ENCODE assay signal across 1 cellular context in the genomic region with DNA sequence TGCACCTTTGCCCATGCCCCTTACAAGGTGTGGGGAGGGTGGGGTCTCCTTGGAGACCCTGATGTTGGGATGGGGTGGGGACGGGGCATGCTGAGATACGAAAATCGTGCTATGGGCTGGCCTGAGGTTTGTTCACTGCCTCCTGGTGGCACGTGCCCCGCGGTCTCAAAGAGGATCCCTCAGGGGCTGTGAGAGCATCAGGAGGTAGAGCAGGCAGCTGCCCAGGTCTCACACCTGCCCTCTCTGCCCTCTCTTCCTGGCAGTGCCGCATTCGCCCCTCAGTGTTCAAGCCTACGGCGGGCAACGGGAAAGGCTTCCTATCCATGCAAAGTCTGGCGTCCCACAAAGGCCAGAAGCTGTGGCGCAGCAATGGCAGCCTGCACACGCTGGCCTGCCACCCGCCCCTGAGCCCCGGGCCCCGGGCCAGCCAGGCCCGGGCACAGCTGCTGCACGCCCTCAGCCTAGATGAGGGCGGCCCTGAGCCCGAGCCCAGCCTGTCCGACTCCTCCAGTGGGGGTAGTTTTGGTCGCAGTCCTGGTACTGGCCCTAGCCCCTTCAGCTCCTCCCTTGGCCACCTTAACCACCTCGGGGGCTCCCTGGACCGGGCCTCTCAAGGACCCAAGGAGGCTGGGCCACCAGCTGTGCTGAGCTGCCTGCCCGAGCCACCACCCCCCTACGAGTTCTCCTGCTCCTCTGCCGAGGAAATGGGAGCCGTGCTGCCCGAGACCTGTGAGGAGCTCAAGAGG.
TF ChIP-seq lines count a peak whose summit lies in the region.

No MANE protein-coding gene starts in this region.

TF ChIP-seq in GM12878, 131 proteins besides CTCF, POLR2A, EP300 and RAD21:
- TF ChIP-seq NBN (IDR thresholded peaks at IDR 0.05) (no peak), MTA2 (IDR thresholded peaks at IDR 0.05; ENCODE audit: low read depth) (no peak), BCLAF1 (IDR thresholded peaks at IDR 0.05) (no peak), MEF2A (IDR thresholded peaks at IDR 0.05; ENCODE audit: insufficient read depth, low read depth, low read length) (no peak), MTA3 (IDR thresholded peaks at IDR 0.05; ENCODE audit: borderline replicate concordance, low read length) (no peak), NRF1 (conservative IDR thresholded peaks at IDR 0.05; ENCODE audit: low read depth, low read length) (no peak), CREM (IDR thresholded peaks at IDR 0.05; ENCODE audit: low read depth) (no peak), EED (IDR thresholded peaks at IDR 0.05; ENCODE audit: low read depth) (no peak), SRF (IDR thresholded peaks at IDR 0.05; ENCODE audit: low read depth in 2 of 2, low read length in 2 of 2) (no peak)
- TF ChIP-seq, protein P1, sequence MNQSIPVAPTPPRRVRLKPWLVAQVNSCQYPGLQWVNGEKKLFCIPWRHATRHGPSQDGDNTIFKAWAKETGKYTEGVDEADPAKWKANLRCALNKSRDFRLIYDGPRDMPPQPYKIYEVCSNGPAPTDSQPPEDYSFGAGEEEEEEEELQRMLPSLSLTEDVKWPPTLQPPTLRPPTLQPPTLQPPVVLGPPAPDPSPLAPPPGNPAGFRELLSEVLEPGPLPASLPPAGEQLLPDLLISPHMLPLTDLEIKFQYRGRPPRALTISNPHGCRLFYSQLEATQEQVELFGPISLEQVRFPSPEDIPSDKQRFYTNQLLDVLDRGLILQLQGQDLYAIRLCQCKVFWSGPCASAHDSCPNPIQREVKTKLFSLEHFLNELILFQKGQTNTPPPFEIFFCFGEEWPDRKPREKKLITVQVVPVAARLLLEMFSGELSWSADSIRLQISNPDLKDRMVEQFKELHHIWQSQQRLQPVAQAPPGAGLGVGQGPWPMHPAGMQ (IDR thresholded peaks at IDR 0.05; ENCODE audit: borderline replicate concordance) = no peak
